11 cellular contexts compared by ENCODE assay signal in the genomic region with DNA sequence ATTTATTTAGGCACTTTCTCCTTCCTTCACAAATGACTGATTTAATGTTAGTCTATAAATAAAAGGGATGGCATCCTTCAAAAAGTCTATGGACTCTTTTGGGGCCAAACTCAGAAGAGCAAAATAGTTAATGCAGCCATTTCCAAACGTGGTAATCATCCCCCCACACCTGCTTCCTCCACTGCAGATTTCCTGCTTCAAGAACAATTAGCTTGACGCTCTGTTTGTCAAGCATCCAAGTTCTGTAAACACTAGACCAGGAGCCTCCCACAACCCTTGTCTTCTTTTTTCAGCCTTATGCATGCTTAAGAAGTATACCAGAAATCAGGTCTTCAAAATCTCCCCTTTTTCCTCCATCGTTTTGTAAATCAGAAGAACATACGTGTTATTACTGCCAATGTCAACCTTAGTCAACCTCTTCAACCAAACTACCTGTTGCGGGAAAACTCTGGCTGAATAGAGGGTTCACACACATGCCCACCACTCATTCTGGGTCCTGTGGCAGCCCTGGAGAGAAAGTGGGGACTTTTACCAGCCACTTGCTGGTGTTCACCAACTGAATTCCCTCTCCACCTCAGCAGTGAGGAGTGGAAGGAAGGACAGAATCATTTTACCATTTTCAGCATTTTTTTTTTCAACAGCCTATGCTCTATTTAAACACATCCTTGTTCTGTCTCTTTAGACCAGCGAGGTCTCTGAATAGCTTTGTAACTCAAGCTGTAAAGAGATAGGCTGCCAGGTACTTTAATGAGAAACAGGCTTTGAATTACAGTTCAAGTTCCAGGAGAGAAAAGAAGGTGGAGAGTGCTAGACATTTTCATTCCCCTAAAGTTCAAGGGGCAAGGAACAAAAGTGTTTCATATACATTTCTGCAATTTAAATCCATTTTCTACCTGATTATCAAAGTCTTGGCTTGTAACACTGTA. TPM values are rescaled to one million over a fixed set of nuclear protein-coding genes. Genes with fewer than 3 reads are reported as not detected.
DNase-seq lines count a peak whose midpoint lies in the region; ATAC-seq lines count a peak whose summit lies in the region.
"Had no signal": no experiment of that assay in that cellular context is flagged by ENCODE, and none has a peak within 500 bp of the region (broad histone marks: within the 10 kb centered on the region; RNA-seq: fewer than 3 reads in every experiment).

No MANE protein-coding gene starts in this region.

- intact Hi-C loops in sciatic nerve (cut with DNase I) = no loop called here

- no peaks in the 10 kb centered on the region for H3K9me3 ChIP-seq in BLaER1 treated with 17β-estradiol and CSF1 and Interleukin-3, amounts not matched to agents 10 nM and 100 nM (replicated peaks in 1 of 11)
- no peaks in the 10 kb centered on the region for H3K9me3 ChIP-seq in muscle layer of duodenum (ENCODE audit: control insufficient read depth in 1 of 2, low read length in 2 of 2)

- H3K36me3 ChIP-seq in BLaER1 treated with 17β-estradiol and CSF1 and Interleukin-3, amounts not matched to agents 10 nM and 100 nM = peaks cover 10 to 55% (median 34%) of the 10 kb centered on the region in 11 experiments; a peak in 20 of 22 replicates
- H3K36me3 ChIP-seq in muscle layer of duodenum (ENCODE audit: control insufficient read depth in 1 of 2, insufficient read depth in 2 of 2, low read length in 2 of 2) = peaks cover 13 to 15% of the 10 kb centered on the region in 2 donors

- DNase-seq in NCI-H2029 treated with DMSO at 0.1 percent for 48 hours (lab: John Stamatoyannopoulos, UW) (peak; percentile 39), dermis blood vessel endothelial cell (peak; percentile 99), HT-29 (ENCODE audit: low spot score) (no peak), KG1 (lab: John Stamatoyannopoulos, UW) (no peak), sciatic nerve (ENCODE audit: low spot score) (no peak), foreskin melanocyte (no peak)

- peak overlapping the region; percentile 27 to 87 (median 72); a peak in 21 of 22 replicates for H3K4me2 ChIP-seq in BLaER1 treated with 17β-estradiol and CSF1 and Interleukin-3, amounts not matched to agents 10 nM and 100 nM
- H3K4me2 ChIP-seq: KMS-11 had no signal

- H3K9ac ChIP-seq in BLaER1 treated with 17β-estradiol and CSF1 and Interleukin-3, amounts not matched to agents 10 nM and 100 nM = peak overlapping the region in 2 of 11 experiments; percentile 1 to 19; a peak in 2 of 22 replicates
- H3K9ac ChIP-seq: KMS-11 had no signal

- peak overlapping the region in 6 of 11 experiments; percentile 15 to 55 (median 42); a peak in 10 of 22 replicates for H3K27ac ChIP-seq in BLaER1 treated with 17β-estradiol and CSF1 and Interleukin-3, amounts not matched to agents 10 nM and 100 nM
- peak overlapping the region; percentile 56 for H3K27ac ChIP-seq in muscle layer of duodenum (ENCODE audit: low read length)
- H3K27ac ChIP-seq: KMS-11, VCaP had no signal

- peaks cover 0 to 98% (median 27%) of the 10 kb centered on the region in 11 experiments; a peak in 16 of 22 replicates for H4K20me1 ChIP-seq in BLaER1 treated with 17β-estradiol and CSF1 and Interleukin-3, amounts not matched to agents 10 nM and 100 nM

- H3K27me3 ChIP-seq in BLaER1 treated with 17β-estradiol and CSF1 and Interleukin-3, amounts not matched to agents 10 nM and 100 nM = no peaks in the 10 kb centered on the region
- no peaks in the 10 kb centered on the region for H3K27me3 ChIP-seq in muscle layer of duodenum (ENCODE audit: low read depth, low read length)

- H3K4me1 ChIP-seq in BLaER1 treated with 17β-estradiol and CSF1 and Interleukin-3, amounts not matched to agents 10 nM and 100 nM = peaks cover 61 to 100% (median 97%) of the 10 kb centered on the region in 10 experiments
- H3K4me1 ChIP-seq in muscle layer of duodenum (ENCODE audit: control insufficient read depth in 1 of 2, insufficient read depth in 2 of 2, low read length in 2 of 2) = peaks cover 0 to 18% of the 10 kb centered on the region in 2 donors

- H3K4me3 ChIP-seq in BLaER1 treated with 17β-estradiol and CSF1 and Interleukin-3, amounts not matched to agents 10 nM and 100 nM = no peak overlapping the region
- H3K4me3 ChIP-seq in muscle layer of duodenum (ENCODE audit: low read depth in 1 of 2, low read length in 2 of 2) = no peak overlapping the region
- H3K4me3 ChIP-seq: skin epidermis had no signal

- ATAC-seq in sciatic nerve = no peak

RNA-seq across cellular contexts. Expression of a gene that starts 39.1 kb away (rescaled TPM):
- total RNA-seq in dermis blood vessel endothelial cell (60.1 and 121 TPM in 2 replicates), sciatic nerve (37.0 TPM)
- total RNA-seq in HT-29 (2014; rRNA removed; shearing (Covaris generic)) = 30.0 and 31.0 TPM in 2 replicates

Comparison
In these comparisons a context has a peak if more than half of its experiments do, and no peak if none do; other contexts are left out.
1. DNase-seq: peak in NCI-H2029 treated with DMSO at 0.1 percent for 48 hours (single experiment) and dermis blood vessel endothelial cell (single experiment); none in HT-29 (single experiment), KG1 (single experiment), sciatic nerve (single experiment) and foreskin melanocyte (single experiment).